Comparison of ENCODE assay signal across 13 cellular contexts in genomic region chr6:42025790-42026311, GRCh38. TPM values are rescaled to one million over a fixed set of nuclear protein-coding genes. Genes with fewer than 3 reads are reported as not detected.
DNase-seq lines count a peak whose midpoint lies in the region; ATAC-seq and TF ChIP-seq lines count a peak whose summit lies in the region.
"Had no signal": no experiment of that assay in that cellular context is flagged by ENCODE, and none has a peak within 500 bp of the region (broad histone marks: within the 10 kb centered on the region; RNA-seq: fewer than 3 reads in every experiment).

No MANE protein-coding gene starts in this region.

- no peak overlapping the region for H3K27ac ChIP-seq in trophoblast cell (ENCODE audit: low read depth, low read length)
- H3K27ac ChIP-seq in endodermal cell (ENCODE audit: low read depth, low read length): no peak overlapping the region

- H3K9me3 Mint-ChIP-seq in activated CD4-positive, alpha-beta T cell treated with anti-CD3 and anti-CD28 coated beads for 36 hours (ENCODE audit: low read depth): no peaks in the 10 kb centered on the region
- no peaks in the 10 kb centered on the region for H3K9me3 Mint-ChIP-seq in activated T-helper 17 cell treated with anti-CD3 and anti-CD28 coated beads, Interleukin-2, amount 50 U/mL, for 72 hours
- H3K9me3 Mint-ChIP-seq in endodermal cell: no peaks in the 10 kb centered on the region

- no peak for TF ChIP-seq CTCF in endodermal cell (conservative IDR thresholded peaks at IDR 0.05)

- DNase-seq in activated CD4-positive, alpha-beta T cell treated with anti-CD3 and anti-CD28 coated beads for 36 hours: no peak
- no peak for DNase-seq in activated CD4-positive, alpha-beta T cell treated with anti-CD3 and anti-CD28 coated beads, Interleukin-2, amount 50 U/mL, for 1 hour
- DNase-seq in trophoblast cell (no peak), NCI-H748 (lab: John Stamatoyannopoulos, UW; ENCODE audit: unreplicated experiment) (no peak), endodermal cell (no peak), GM19238 (ENCODE audit: insufficient read length, low spot score) (no peak)
- DNase-seq: amygdala; stimulated activated CD4-positive, alpha-beta T cell treated with anti-CD3 and anti-CD28 coated beads, Interleukin-15, amount 100 ng/mL, for 24 hours; SW 1271 had no signal

- H3K79me1 ChIP-seq in trophoblast cell (ENCODE audit: low read length): peaks cover 7% of the 10 kb centered on the region

- CTCF ChIA-PET in activated CD4-positive, alpha-beta T cell treated with anti-CD3 and anti-CD28 coated beads for 36 hours (lab: Charles Lee): interaction anchor here (0.7 to 2.0 kb wide), 7 partner anchors 10 to 105 kb away, joined by 3 to 6 read pairs (median 4); partner anchors contain the start of genes BYSL and MED20

- intact Hi-C loops in activated CD4-positive, alpha-beta T cell treated with anti-CD3 and anti-CD28 coated beads for 36 hours (cut with DNase I, micrococcal nuclease): no loop called here

- no peak overlapping the region for H3K18ac ChIP-seq in trophoblast cell (ENCODE audit: low read length)

- no peak overlapping the region for H3K14ac ChIP-seq in trophoblast cell (ENCODE audit: low read length)

- H3K4me1 ChIP-seq in trophoblast cell (ENCODE audit: control insufficient read depth in 1 of 2, insufficient read depth in 2 of 2, low read length in 2 of 2) (peaks cover 3 to 12% of the 10 kb centered on the region in 2 experiments), endodermal cell (ENCODE audit: control insufficient read depth, insufficient read depth, low read length) (peaks cover 6% of the 10 kb centered on the region)

- no peaks in the 10 kb centered on the region for H3K27me3 ChIP-seq in trophoblast cell (ENCODE audit: insufficient read depth, low read length)
- H3K27me3 ChIP-seq in endodermal cell (ENCODE audit: control insufficient read depth, insufficient read depth, low read length, poor library complexity, severe bottlenecking): no peaks in the 10 kb centered on the region
- H3K27me3 ChIP-seq: upper lobe of left lung had no signal

- H2BK120ac ChIP-seq in trophoblast cell (ENCODE audit: insufficient read depth, low read length, poor library complexity): no peak overlapping the region

- H3K4me1 Mint-ChIP-seq in activated CD4-positive, alpha-beta T cell treated with anti-CD3 and anti-CD28 coated beads for 36 hours: peaks cover 96% of the 10 kb centered on the region
- H3K4me1 Mint-ChIP-seq in activated T-helper 17 cell treated with anti-CD3 and anti-CD28 coated beads, Interleukin-2, amount 50 U/mL, for 72 hours: peaks cover 69% of the 10 kb centered on the region
- peaks cover 32% of the 10 kb centered on the region for H3K4me1 Mint-ChIP-seq in endodermal cell

- H4K8ac ChIP-seq in trophoblast cell (ENCODE audit: low read depth, low read length): no peak overlapping the region

- no peak overlapping the region for H3K23ac ChIP-seq in trophoblast cell (ENCODE audit: low read length)

- no peak overlapping the region for H3K9ac ChIP-seq in trophoblast cell (ENCODE audit: low read length)
- H3K9ac ChIP-seq in endodermal cell (ENCODE audit: extremely low read depth, low read length, poor library complexity, severe bottlenecking): no peak overlapping the region

- peak overlapping the region; percentile 48 for H4K91ac ChIP-seq in trophoblast cell (ENCODE audit: low read depth, low read length)

- peaks cover 57% of the 10 kb centered on the region for H3K36me3 Mint-ChIP-seq in activated CD4-positive, alpha-beta T cell treated with anti-CD3 and anti-CD28 coated beads for 36 hours (ENCODE audit: low read depth)
- peaks cover 73% of the 10 kb centered on the region for H3K36me3 Mint-ChIP-seq in activated T-helper 17 cell treated with anti-CD3 and anti-CD28 coated beads, Interleukin-2, amount 50 U/mL, for 72 hours (ENCODE audit: low read depth)
- H3K36me3 Mint-ChIP-seq in endodermal cell (ENCODE audit: low read depth): no peaks in the 10 kb centered on the region

- H3K4me2 ChIP-seq in trophoblast cell (ENCODE audit: low read length): no peak overlapping the region

- H3K27ac Mint-ChIP-seq in activated CD4-positive, alpha-beta T cell treated with anti-CD3 and anti-CD28 coated beads for 36 hours: peak overlapping the region; percentile 99
- H3K27ac Mint-ChIP-seq in activated T-helper 17 cell treated with anti-CD3 and anti-CD28 coated beads, Interleukin-2, amount 50 U/mL, for 72 hours: peak overlapping the region; percentile 92
- H3K27ac Mint-ChIP-seq in endodermal cell: no peak overlapping the region

- POLR2A ChIA-PET in activated CD4-positive, alpha-beta T cell treated with anti-CD3 and anti-CD28 coated beads for 36 hours (lab: Charles Lee): interaction anchor here (0.6 to 1.8 kb wide), 3 partner anchors 13 to 58 kb away, joined by 3 to 6 read pairs (median 4); no protein-coding TSS in a partner anchor

- no peak overlapping the region for H3K4me3 Mint-ChIP-seq in activated CD4-positive, alpha-beta T cell treated with anti-CD3 and anti-CD28 coated beads for 36 hours
- peak overlapping the region; percentile 82 for H3K4me3 Mint-ChIP-seq in activated T-helper 17 cell treated with anti-CD3 and anti-CD28 coated beads, Interleukin-2, amount 50 U/mL, for 72 hours
- H3K4me3 Mint-ChIP-seq in endodermal cell: no peak overlapping the region

- no peak overlapping the region for H2AFZ ChIP-seq in trophoblast cell (ENCODE audit: insufficient read depth, low read length, poor library complexity)

- no peak overlapping the region for H4K12ac ChIP-seq in trophoblast cell (ENCODE audit: low read depth, low read length)

- no peak overlapping the region for H2BK5ac ChIP-seq in trophoblast cell (ENCODE audit: low read depth, low read length, poor library complexity)

- ATAC-seq in activated CD4-positive, alpha-beta T cell treated with anti-CD3 and anti-CD28 coated beads for 36 hours: no peak
- peak; percentile 26 for ATAC-seq in HG02938 (IDR thresholded peaks at IDR 0.05; ENCODE audit: unreplicated experiment)
- peak; percentile 21 for ATAC-seq in activated T-helper 17 cell treated with anti-CD3 and anti-CD28 coated beads, Interleukin-2, amount 50 U/mL, for 72 hours (replicated peaks)

- WGBS in trophoblast cell (ENCODE audit: extremely low coverage, insufficient coverage, insufficient read length): no CpG with 5 or more reads among the region's 9 CpGs
- WGBS in endodermal cell (ENCODE audit: insufficient coverage in 1 of 2, insufficient read length in 1 of 2), 2 experiments: 82 to 84% methylated on average over 6 to 9 of the region's 9 CpGs

- H3K4ac ChIP-seq in trophoblast cell (ENCODE audit: low read depth, low read length): no peak overlapping the region

- H3K27me3 Mint-ChIP-seq in activated CD4-positive, alpha-beta T cell treated with anti-CD3 and anti-CD28 coated beads for 36 hours: no peaks in the 10 kb centered on the region
- no peaks in the 10 kb centered on the region for H3K27me3 Mint-ChIP-seq in activated T-helper 17 cell treated with anti-CD3 and anti-CD28 coated beads, Interleukin-2, amount 50 U/mL, for 72 hours
- H3K27me3 Mint-ChIP-seq in endodermal cell (ENCODE audit: insufficient read depth): peaks cover 3% of the 10 kb centered on the region

- no peaks in the 10 kb centered on the region for H3K9me3 ChIP-seq in trophoblast cell (ENCODE audit: insufficient read depth, low read depth, low read length)
- H3K9me3 ChIP-seq in endodermal cell (ENCODE audit: control insufficient read depth, low read length): no peaks in the 10 kb centered on the region
- H3K9me3 ChIP-seq: upper lobe of left lung had no signal

- no peak overlapping the region for H2AK5ac ChIP-seq in trophoblast cell (ENCODE audit: low read length)

- H3K36me3 ChIP-seq in trophoblast cell (ENCODE audit: control insufficient read depth in 1 of 2, insufficient read depth in 2 of 2, low read length in 2 of 2): no peaks in the 10 kb centered on the region
- no peaks in the 10 kb centered on the region for H3K36me3 ChIP-seq in endodermal cell (ENCODE audit: control insufficient read depth, insufficient read depth, low read length)

- H3K79me2 ChIP-seq in trophoblast cell (ENCODE audit: control insufficient read depth, insufficient read depth, low read length, poor library complexity): no peaks in the 10 kb centered on the region

- no peak overlapping the region for H3K4me3 ChIP-seq in trophoblast cell (ENCODE audit: low read depth, low read length)
- no peak overlapping the region for H3K4me3 ChIP-seq in endodermal cell (ENCODE audit: low read length)
- H3K4me3 ChIP-seq: lung, upper lobe of left lung had no signal

- H2BK12ac ChIP-seq in trophoblast cell (ENCODE audit: low read length): no peak overlapping the region

RNA-seq across cellular contexts. Expression of gene TAF8, which starts 24.5 kb away (rescaled TPM):
- total RNA-seq in activated CD4-positive, alpha-beta T cell treated with anti-CD3 and anti-CD28 coated beads for 36 hours: 10 to 100 TPM; 52.3 to 53.1 TPM
- 10 to 100 TPM; 48.8 to 60.9 TPM for total RNA-seq in activated T-helper 17 cell treated with anti-CD3 and anti-CD28 coated beads, Interleukin-2, amount 50 U/mL, for 72 hours
- polyA plus RNA-seq in trophoblast cell (2013): 14.4 and 15.2 TPM in 2 replicates
- 10 to 100 TPM; 27.9 to 31.0 TPM for total RNA-seq in endodermal cell
- polyA plus RNA-seq in endodermal cell (2013, experiment 1 of 2): 21.5 TPM
- 19.4 TPM for polyA plus RNA-seq in endodermal cell (2013, experiment 2 of 2)
